19 cellular contexts compared by ENCODE assay signal in the genomic region with DNA sequence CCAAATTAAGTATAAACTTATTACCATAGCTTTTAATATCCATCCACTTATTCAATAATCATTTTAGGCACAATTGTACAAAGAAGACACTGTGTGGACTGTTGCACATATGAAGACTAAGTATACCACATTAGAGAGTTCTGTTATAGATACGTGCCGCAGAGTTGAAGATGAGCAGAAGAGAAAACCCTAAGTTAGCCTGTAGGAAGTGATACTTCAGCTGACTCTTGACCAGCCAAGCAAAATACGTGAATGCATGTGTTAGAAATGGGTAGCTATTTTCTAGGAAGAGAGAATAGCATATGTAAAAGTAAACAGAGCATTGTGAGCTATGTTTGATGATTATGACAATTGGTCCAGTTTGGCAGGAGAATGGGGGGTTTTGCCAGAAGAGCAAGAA.
"Had no signal": no experiment of that assay in that cellular context is flagged by ENCODE, and none has a peak within 500 bp of the region (broad histone marks: within the 10 kb centered on the region; RNA-seq: fewer than 3 reads in every experiment).

No MANE protein-coding gene starts in this region.

- H3K9ac ChIP-seq: parathyroid adenoma had no signal

- H3K36me3 ChIP-seq: colonic mucosa, esophagus squamous epithelium, left ventricle myocardium inferior, sigmoid colon, spleen, upper lobe of left lung had no signal

- H3K27ac ChIP-seq: colonic mucosa, esophagus squamous epithelium, hepatocyte, left ventricle myocardium inferior, parathyroid adenoma, sigmoid colon, spleen, upper lobe of left lung had no signal

- H3K4me3 ChIP-seq: colonic mucosa, esophagus squamous epithelium, hepatocyte, left ventricle myocardium inferior, sigmoid colon, spleen, upper lobe of left lung had no signal

- H2AFZ ChIP-seq: hepatocyte, parathyroid adenoma had no signal

- H3K79me2 ChIP-seq: hepatocyte, parathyroid adenoma had no signal

- H3K4me3 Mint-ChIP-seq: activated CD4-positive, alpha-beta T cell treated with anti-CD3 and anti-CD28 coated beads, Interleukin-2, amount 10 ng/mL, durations not matched to agents 7 days and 5 days; activated naive CD8-positive, alpha-beta T cell treated with anti-CD3 and anti-CD28 coated beads, Interleukin-2, amount 10 ng/mL, durations not matched to agents 7 days and 5 days; activated T-helper 1 cell treated with anti-CD3 and anti-CD28 coated beads, Interleukin-12 subunit alpha, Interleukin-12 subunit beta, Interleukin-2, Interleukin-4 antibody, amounts not matched to agents 30 ng/mL and 10 ng/mL and 1 ng/mL, durations not matched to agents 14 hours and 24 hours and 36 hours; brain; memory B cell; naive thymus-derived CD8-positive, alpha-beta T cell; stimulated activated naive CD8-positive, alpha-beta T cell treated with anti-CD3 and anti-CD28 coated beads, Interleukin-15, amount 100 ng/mL, for 72 hours had no signal

- ATAC-seq: naive thymus-derived CD8-positive, alpha-beta T cell; stimulated activated naive CD8-positive, alpha-beta T cell treated with anti-CD3 and anti-CD28 coated beads, Interleukin-15, amount 100 ng/mL, for 72 hours had no signal

- H3K27me3 ChIP-seq: colonic mucosa, esophagus squamous epithelium, hepatocyte, sigmoid colon, upper lobe of left lung had no signal

- DNase-seq: activated CD4-positive, alpha-beta T cell treated with anti-CD3 and anti-CD28 coated beads, Interleukin-2, amount 10 ng/mL, durations not matched to agents 7 days and 5 days; activated CD8-positive, alpha-beta memory T cell treated with anti-CD3 and anti-CD28 coated beads for 24 hours; activated naive CD4-positive, alpha-beta T cell; activated naive CD8-positive, alpha-beta T cell treated with anti-CD3 and anti-CD28 coated beads, Interleukin-2, amount 10 ng/mL, durations not matched to agents 7 days and 5 days; central memory CD4-positive, alpha-beta T cell; colonic mucosa; esophagus squamous epithelium; kidney; left ventricle myocardium inferior; naive thymus-derived CD8-positive, alpha-beta T cell; sigmoid colon; spleen; stimulated activated naive CD8-positive, alpha-beta T cell treated with anti-CD3 and anti-CD28 coated beads, Interleukin-15, amount 100 ng/mL, for 72 hours; upper lobe of left lung had no signal

- H3K36me3 Mint-ChIP-seq: activated naive CD8-positive, alpha-beta T cell treated with anti-CD3 and anti-CD28 coated beads, Interleukin-2, amount 10 ng/mL, durations not matched to agents 7 days and 5 days; brain; memory B cell; naive thymus-derived CD8-positive, alpha-beta T cell had no signal

- H3K4me1 Mint-ChIP-seq: activated CD4-positive, alpha-beta T cell treated with anti-CD3 and anti-CD28 coated beads, Interleukin-2, amount 10 ng/mL, durations not matched to agents 7 days and 5 days; activated naive CD8-positive, alpha-beta T cell treated with anti-CD3 and anti-CD28 coated beads, Interleukin-2, amount 10 ng/mL, durations not matched to agents 7 days and 5 days; memory B cell; naive thymus-derived CD8-positive, alpha-beta T cell; stimulated activated naive CD8-positive, alpha-beta T cell treated with anti-CD3 and anti-CD28 coated beads, Interleukin-15, amount 100 ng/mL, for 72 hours had no signal

- H3K9me3 Mint-ChIP-seq: activated CD4-positive, alpha-beta T cell treated with anti-CD3 and anti-CD28 coated beads, Interleukin-2, amount 10 ng/mL, durations not matched to agents 7 days and 5 days; activated naive CD8-positive, alpha-beta T cell treated with anti-CD3 and anti-CD28 coated beads, Interleukin-2, amount 10 ng/mL, durations not matched to agents 7 days and 5 days; activated T-helper 1 cell treated with anti-CD3 and anti-CD28 coated beads, Interleukin-12 subunit alpha, Interleukin-12 subunit beta, Interleukin-2, Interleukin-4 antibody, amounts not matched to agents 30 ng/mL and 10 ng/mL and 1 ng/mL, durations not matched to agents 14 hours and 24 hours and 36 hours; memory B cell; stimulated activated naive CD8-positive, alpha-beta T cell treated with anti-CD3 and anti-CD28 coated beads, Interleukin-15, amount 100 ng/mL, for 72 hours had no signal

- H3K27ac Mint-ChIP-seq: activated CD4-positive, alpha-beta T cell treated with anti-CD3 and anti-CD28 coated beads, Interleukin-2, amount 10 ng/mL, durations not matched to agents 7 days and 5 days; activated naive CD8-positive, alpha-beta T cell treated with anti-CD3 and anti-CD28 coated beads, Interleukin-2, amount 10 ng/mL, durations not matched to agents 7 days and 5 days; activated T-helper 1 cell treated with anti-CD3 and anti-CD28 coated beads, Interleukin-12 subunit alpha, Interleukin-12 subunit beta, Interleukin-2, Interleukin-4 antibody, amounts not matched to agents 30 ng/mL and 10 ng/mL and 1 ng/mL, durations not matched to agents 14 hours and 24 hours and 36 hours; brain; memory B cell; naive thymus-derived CD8-positive, alpha-beta T cell; stimulated activated naive CD8-positive, alpha-beta T cell treated with anti-CD3 and anti-CD28 coated beads, Interleukin-15, amount 100 ng/mL, for 72 hours had no signal

- H3K27me3 Mint-ChIP-seq: activated naive CD8-positive, alpha-beta T cell treated with anti-CD3 and anti-CD28 coated beads, Interleukin-2, amount 10 ng/mL, durations not matched to agents 7 days and 5 days; brain; memory B cell; stimulated activated naive CD8-positive, alpha-beta T cell treated with anti-CD3 and anti-CD28 coated beads, Interleukin-15, amount 100 ng/mL, for 72 hours had no signal

- H3K4me1 ChIP-seq: colonic mucosa, left ventricle myocardium inferior, sigmoid colon, spleen, upper lobe of left lung had no signal

- H3K9me3 ChIP-seq: colonic mucosa, esophagus squamous epithelium, sigmoid colon, spleen, upper lobe of left lung had no signal

- H3K4me2 ChIP-seq: hepatocyte had no signal
